20 cellular contexts compared by ENCODE assay signal in genomic region chr2:229346801-229347540, GRCh38.
"Had no signal": no experiment of that assay in that cellular context is flagged by ENCODE, and none has a peak within 500 bp of the region (broad histone marks: within the 10 kb centered on the region; RNA-seq: fewer than 3 reads in every experiment).

No MANE protein-coding gene starts in this region.

- ATAC-seq: activated naive CD4-positive, alpha-beta T cell treated with anti-CD3 and anti-CD28 coated beads, Interleukin-2, amount 50 U/mL, for 72 hours; activated naive CD8-positive, alpha-beta T cell treated with anti-CD3 and anti-CD28 coated beads, Interleukin-2, amount 50 U/mL, for 24 hours; activated T-cell treated with anti-CD3 and anti-CD28 coated beads, Interleukin-2, amount 50 U/mL, for 4 hours; T-helper 17 cell had no signal

- DNase-seq: activated B cell treated with CpG ODN at 0.5 μM for 24 hours; activated CD4-positive, alpha-beta memory T cell treated with anti-CD3 and anti-CD28 coated beads for 36 hours; activated CD4-positive, alpha-beta T cell treated with anti-CD3 and anti-CD28 coated beads for 1 hour; activated CD4-positive, alpha-beta T cell treated with anti-CD3 and anti-CD28 coated beads, Interleukin-2, amount 10 ng/mL, durations not matched to agents 7 days and 5 days; activated CD8-positive, alpha-beta memory T cell treated with anti-CD3 and anti-CD28 coated beads for 24 hours; activated effector memory CD4-positive, alpha-beta T cell treated with anti-CD3 and anti-CD28 coated beads, Interleukin-2, amount 50 U/mL, for 16 hours; activated naive CD4-positive, alpha-beta T cell treated with Interleukin-2 at 50 U/mL for 16 hours; activated naive CD8-positive, alpha-beta T cell treated with anti-CD3 and anti-CD28 coated beads, Interleukin-2, amount 50 U/mL, for 24 hours; activated T-cell treated with anti-CD3 and anti-CD28 coated beads, Interleukin-2, amount 50 U/mL, for 4 hours; amygdala; KBM-7; NCI-H1092 treated with DMSO at 0.1 percent for 48 hours; NCI-H1417 treated with DMSO at 0.1 percent for 48 hours; NCI-H1694 treated with DMSO at 0.1 percent for 48 hours; NCI-H2029 treated with DMSO at 0.1 percent for 48 hours; NCI-H524; SHP77 treated with DMSO at 0.1 percent for 48 hours; T-helper 17 cell; T-helper 9 cell had no signal
